ENCODE assay signal across 11 cellular contexts in genomic region chr7:151598045-151598444, GRCh38.
DNase-seq lines count a peak whose midpoint lies in the region; ATAC-seq and TF ChIP-seq lines count a peak whose summit lies in the region.
"Had no signal": no experiment of that assay in that cellular context is flagged by ENCODE, and none has a peak within 500 bp of the region (broad histone marks: within the 10 kb centered on the region; RNA-seq: fewer than 3 reads in every experiment).

No MANE protein-coding gene starts in this region.

- no peak for TF ChIP-seq CTCF in PC-9 (conservative IDR thresholded peaks at IDR 0.05)
- TF ChIP-seq CTCF in epithelial cell of proximal tubule (conservative IDR thresholded peaks at IDR 0.05; ENCODE audit: low read depth, low read length): no peak
- TF ChIP-seq CTCF in sigmoid colon (IDR thresholded peaks at IDR 0.05): no peak

- DNase-seq in GM03348 (ENCODE audit: low spot score) (peak; percentile 87), PC-9 (peak; percentile 68 to 87), epithelial cell of proximal tubule (ENCODE audit: low read depth) (peak; percentile 94), sigmoid colon (no peak), NCI-H524 (lab: John Stamatoyannopoulos, UW) (no peak)
- no peak for DNase-seq in activated CD4-positive, alpha-beta T cell treated with anti-CD3 and anti-CD28 coated beads for 48 hours
- DNase-seq: activated CD4-positive, alpha-beta memory T cell treated with anti-CD3 and anti-CD28 coated beads, Interleukin-2, amount 10 ng/mL, durations not matched to agents 7 days and 5 days; mucosa of descending colon; SIG-M5; stimulated activated CD4-positive, alpha-beta T cell treated with anti-CD3 and anti-CD28 coated beads, Interleukin-15, amount 100 ng/mL, for 24 hours had no signal

- H3K4me2 ChIP-seq in PC-9: peak overlapping the region; percentile 71

- H3K4me1 ChIP-seq in PC-9 (replicated peaks; ENCODE audit: insufficient read depth) (peaks cover 78% of the 10 kb centered on the region), sigmoid colon (peaks cover 0 to 58% (median 47%) of the 10 kb centered on the region in 4 donors)

- H3K9me2 ChIP-seq in PC-9 (ENCODE audit: insufficient read depth): no peaks in the 10 kb centered on the region

- H3K4me3 ChIP-seq in PC-9: no peak overlapping the region
- H3K4me3 ChIP-seq in epithelial cell of proximal tubule (ENCODE audit: low read depth, low read length): no peak overlapping the region
- no peak overlapping the region for H3K4me3 ChIP-seq in sigmoid colon
- H3K4me3 ChIP-seq: mucosa of descending colon had no signal

- no peak overlapping the region for H2AFZ ChIP-seq in PC-9

- no peaks in the 10 kb centered on the region for H3K9me3 ChIP-seq in PC-9 (ENCODE audit: insufficient read depth, low read depth)
- H3K9me3 ChIP-seq in sigmoid colon: no peaks in the 10 kb centered on the region
- H3K9me3 ChIP-seq: mucosa of descending colon had no signal

- peak in 3 of 4 donors; percentile 59 to 95 (median 92) for TF ChIP-seq EP300 in sigmoid colon (IDR thresholded peaks at IDR 0.05)

- CTCF ChIA-PET in PC-9 (lab: Charles Lee): interaction anchor here (0.7 kb wide), 1 partner anchor 513 kb away, joined by 3 read pairs; no protein-coding TSS in a partner anchor

- H3F3A ChIP-seq in PC-9 (ENCODE audit: insufficient read depth, low read depth): peaks cover 78% of the 10 kb centered on the region

- TF ChIP-seq POLR2A in sigmoid colon (IDR thresholded peaks at IDR 0.05): no peak

- peak overlapping the region; percentile 76 for H3K27ac ChIP-seq in PC-9
- peak overlapping the region; percentile 82 to 94 (median 86) for H3K27ac ChIP-seq in sigmoid colon

- intact Hi-C loops in PC-9 (cut with micrococcal nuclease; ENCODE audit: unreplicated experiment) (no loop called here), sigmoid colon (cut with DNase I) (no loop called here)

- POLR2A ChIA-PET in PC-9 (lab: Charles Lee; ENCODE audit: unreplicated experiment): interaction anchor here (0.5 to 0.8 kb wide), 2 partner anchors 34 to 139 kb away, joined by 6 to 8 read pairs; no protein-coding TSS in a partner anchor

- 87 to 91% methylated on average over 4 of the region's 4 CpGs for WGBS in sigmoid colon, 2 donors

- H3K36me3 ChIP-seq in PC-9 (ENCODE audit: low read depth) (no peaks in the 10 kb centered on the region), sigmoid colon (peaks cover 0 to 11% (median 0%) of the 10 kb centered on the region in 4 donors)

- H4K20me1 ChIP-seq in PC-9 (ENCODE audit: insufficient read depth): no peaks in the 10 kb centered on the region

- H3K27me3 ChIP-seq in PC-9 (ENCODE audit: insufficient read depth, low read depth) (no peaks in the 10 kb centered on the region), sigmoid colon (no peaks in the 10 kb centered on the region)

- H3K79me2 ChIP-seq in PC-9 (ENCODE audit: low read depth): peaks cover 60% of the 10 kb centered on the region

- BruUV-seq in PC-9 (replicated peaks; lab: Mats Ljungman, UMichigan): no TSS peak

- ATAC-seq in HG02759 (IDR thresholded peaks at IDR 0.05; ENCODE audit: unreplicated experiment): no peak
- ATAC-seq: mucosa of descending colon had no signal

Comparison
In these comparisons a context has a peak if more than half of its experiments do, and no peak if none do; other contexts are left out.
1. DNase-seq: peak in GM03348 (single experiment), PC-9 (2 of 2) and epithelial cell of proximal tubule (single experiment); none in sigmoid colon (single experiment), NCI-H524 (0 of 2) and activated CD4-positive, alpha-beta T cell treated with anti-CD3 and anti-CD28 coated beads for 48 hours (single experiment).